ENCODE assay signal across 24 cellular contexts in genomic region chr17:61986898-61987297, GRCh38. TPM values are rescaled to one million over a fixed set of nuclear protein-coding genes. Genes with fewer than 3 reads are reported as not detected.
A peak's percentile ranks its signal among the peaks of the same experiment; 100 is the strongest.
DNase-seq lines count a peak whose midpoint lies in the region; ATAC-seq, FAIRE-seq and TF ChIP-seq lines count a peak whose summit lies in the region.
"Had no signal": no experiment of that assay in that cellular context is flagged by ENCODE, and none has a peak within 500 bp of the region (broad histone marks: within the 10 kb centered on the region; RNA-seq: fewer than 3 reads in every experiment).

No MANE protein-coding gene starts in this region.

- FAIRE-seq in RCC 7860 (lab: Jason Lieb, UNC), result peak; percentile 57
- FAIRE-seq: GM18507, H54, HTR-8/SVneo had no signal

- POLR2A ChIA-PET in activated CD4-positive, alpha-beta T cell treated with anti-CD3 and anti-CD28 coated beads, Interleukin-2, amount 10 ng/mL, durations not matched to agents 7 days and 5 days (lab: Charles Lee), result no interaction called here

- peak overlapping the region; percentile 50 for H3K27ac Mint-ChIP-seq in memory B cell
- H3K27ac Mint-ChIP-seq in activated CD4-positive, alpha-beta T cell treated with anti-CD3 and anti-CD28 coated beads, Interleukin-2, amount 10 ng/mL, durations not matched to agents 7 days and 5 days, result no peak overlapping the region

- no peaks in the 10 kb centered on the region for H3K4me1 Mint-ChIP-seq in memory B cell
- no peaks in the 10 kb centered on the region for H3K4me1 Mint-ChIP-seq in activated CD4-positive, alpha-beta T cell treated with anti-CD3 and anti-CD28 coated beads, Interleukin-2, amount 10 ng/mL, durations not matched to agents 7 days and 5 days
- H3K4me1 Mint-ChIP-seq: CD14-positive monocyte had no signal

- H3K9me3 Mint-ChIP-seq in memory B cell, result no peaks in the 10 kb centered on the region
- H3K9me3 Mint-ChIP-seq in activated CD4-positive, alpha-beta T cell treated with anti-CD3 and anti-CD28 coated beads, Interleukin-2, amount 10 ng/mL, durations not matched to agents 7 days and 5 days, result no peaks in the 10 kb centered on the region
- H3K9me3 Mint-ChIP-seq: CD14-positive monocyte; CD8-positive, alpha-beta memory T cell had no signal

- no peaks in the 10 kb centered on the region for H3K27me3 Mint-ChIP-seq in memory B cell
- no peaks in the 10 kb centered on the region for H3K27me3 Mint-ChIP-seq in activated CD4-positive, alpha-beta T cell treated with anti-CD3 and anti-CD28 coated beads, Interleukin-2, amount 10 ng/mL, durations not matched to agents 7 days and 5 days
- H3K27me3 Mint-ChIP-seq: CD8-positive, alpha-beta memory T cell had no signal

- no peaks in the 10 kb centered on the region for H3K9me3 ChIP-seq in Peyer's patch
- H3K9me3 ChIP-seq: BE2C, SJCRH30 had no signal

- H3K4me3 ChIP-seq in epithelial cell of proximal tubule (ENCODE audit: low read depth, low read length), result no peak overlapping the region
- no peak overlapping the region for H3K4me3 ChIP-seq in Peyer's patch
- H3K4me3 ChIP-seq: SJCRH30 had no signal

- no peaks in the 10 kb centered on the region for H3K4me1 ChIP-seq in Peyer's patch
- H3K4me1 ChIP-seq: BE2C, SJCRH30 had no signal

- H3K36me3 Mint-ChIP-seq in memory B cell, result peaks cover 20% of the 10 kb centered on the region
- H3K36me3 Mint-ChIP-seq in activated CD4-positive, alpha-beta T cell treated with anti-CD3 and anti-CD28 coated beads, Interleukin-2, amount 10 ng/mL, durations not matched to agents 7 days and 5 days (ENCODE audit: low read depth), result peaks cover 34% of the 10 kb centered on the region

- TF ChIP-seq CTCF in epithelial cell of proximal tubule (conservative IDR thresholded peaks at IDR 0.05; ENCODE audit: low read depth, low read length) (no peak), Peyer's patch (IDR thresholded peaks at IDR 0.05) (no peak)

- TF ChIP-seq POLR2A in Peyer's patch (IDR thresholded peaks at IDR 0.05), result no peak

- CTCF ChIA-PET in activated CD4-positive, alpha-beta T cell treated with anti-CD3 and anti-CD28 coated beads, Interleukin-2, amount 10 ng/mL, durations not matched to agents 7 days and 5 days (lab: Charles Lee), result interaction anchor here (1.1 kb wide), 2 partner anchors 23 to 123 kb away, joined by 3 to 4 read pairs; no protein-coding TSS in a partner anchor

- no peak overlapping the region for H3K27ac ChIP-seq in Peyer's patch
- H3K27ac ChIP-seq: 22Rv1, SJCRH30 had no signal

- H3K27me3 ChIP-seq in Peyer's patch, result no peaks in the 10 kb centered on the region
- H3K27me3 ChIP-seq: BE2C, SJCRH30 had no signal

- DNase-seq in DMS53 (lab: John Stamatoyannopoulos, UW) (peak; percentile 1), DMS53 treated with DMSO at 0.1 percent for 48 hours (lab: John Stamatoyannopoulos, UW; ENCODE audit: unreplicated experiment) (no peak), RCC 7860 (ENCODE audit: low spot score) (no peak), epithelial cell of proximal tubule (ENCODE audit: low read depth) (peak; percentile 1), memory B cell (ENCODE audit: low spot score in 2 of 2) (no peak), Peyer's patch (no peak)
- no peak for DNase-seq in activated CD4-positive, alpha-beta T cell treated with anti-CD3 and anti-CD28 coated beads, Interleukin-2, amount 10 ng/mL, durations not matched to agents 7 days and 5 days
- DNase-seq: ACHN; BE2C; CD8-positive, alpha-beta memory T cell; KG1; MM.1S; NCI-H2029; NCI-H446 treated with DMSO at 0.1 percent for 48 hours; NCI-H526; SJCRH30 had no signal

- H3K4me3 Mint-ChIP-seq in memory B cell, result no peak overlapping the region
- H3K4me3 Mint-ChIP-seq in activated CD4-positive, alpha-beta T cell treated with anti-CD3 and anti-CD28 coated beads, Interleukin-2, amount 10 ng/mL, durations not matched to agents 7 days and 5 days, result no peak overlapping the region
- H3K4me3 Mint-ChIP-seq: CD14-positive monocyte had no signal

- ATAC-seq in memory B cell (ENCODE audit: low read depth) (no peak), HG02763 (IDR thresholded peaks at IDR 0.05; ENCODE audit: unreplicated experiment) (no peak)
- ATAC-seq: Panc1, Right ventricle myocardium inferior had no signal

- H3K36me3 ChIP-seq in Peyer's patch, result peaks cover 0 to 95% (median 0%) of the 10 kb centered on the region in 3 donors

RNA-seq across cellular contexts. Expression of gene INTS2, which starts 59.1 kb away (rescaled TPM):
- total RNA-seq in epithelial cell of proximal tubule (10.0 and 10.3 TPM in 2 replicates), Peyer's patch (10 to 100 TPM in 2 of 4 donors, 1 to 10 TPM in 2; 6.7 to 13.2 (median 10.2) TPM)
- 10 to 100 TPM; 22.7 to 24.1 TPM for total RNA-seq in activated CD4-positive, alpha-beta T cell treated with anti-CD3 and anti-CD28 coated beads, Interleukin-2, amount 10 ng/mL, durations not matched to agents 7 days and 5 days

Comparison
In these comparisons a context has a peak if more than half of its experiments do, and no peak if none do; other contexts are left out.
1. DNase-seq: peak in DMS53 (single experiment) and epithelial cell of proximal tubule (single experiment); none in DMS53 treated with DMSO at 0.1 percent for 48 hours (single experiment), RCC 7860 (single experiment), memory B cell (0 of 2), Peyer's patch (0 of 3) and activated CD4-positive, alpha-beta T cell treated with anti-CD3 and anti-CD28 coated beads, Interleukin-2, amount 10 ng/mL, durations not matched to agents 7 days and 5 days (single experiment).